In the genomic region with DNA sequence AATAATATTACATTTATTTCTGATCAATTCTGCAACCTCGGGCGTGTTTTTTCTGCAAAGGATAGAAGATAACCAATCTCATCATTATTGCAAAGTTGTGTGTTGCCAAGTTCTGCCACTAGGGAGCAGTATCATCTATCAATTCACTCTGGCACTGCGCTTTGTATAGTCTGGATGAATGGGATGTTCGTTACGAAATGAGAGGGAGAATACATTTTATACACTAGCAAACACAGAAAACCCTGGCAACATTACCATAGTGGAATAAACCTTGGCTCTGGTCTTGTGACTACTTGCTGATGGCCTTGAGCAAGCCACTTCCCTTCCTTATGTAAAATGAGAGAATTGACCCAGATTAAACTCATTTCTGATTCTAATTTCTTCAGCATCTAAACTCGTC, we compare ENCODE assay signal across 8 cellular contexts.
A peak's percentile ranks its signal among the peaks of the same experiment; 100 is the strongest.
DNase-seq lines count a peak whose midpoint lies in the region; ATAC-seq and TF ChIP-seq lines count a peak whose summit lies in the region.

No MANE protein-coding gene starts in this region.

- no peaks in the 10 kb centered on the region for H3K9me3 Mint-ChIP-seq in CD8-positive, alpha-beta T cell
- no peaks in the 10 kb centered on the region for H3K9me3 Mint-ChIP-seq in neural crest cell

- H3K4me1 ChIP-seq in CD8-positive, alpha-beta T cell (ENCODE audit: insufficient read depth, low read length), result no peaks in the 10 kb centered on the region

- H3K4me3 Mint-ChIP-seq in CD8-positive, alpha-beta T cell, result no peak overlapping the region
- H3K4me3 Mint-ChIP-seq in neural crest cell, result no peak overlapping the region

- H3K36me3 Mint-ChIP-seq in CD8-positive, alpha-beta T cell, result no peaks in the 10 kb centered on the region
- no peaks in the 10 kb centered on the region for H3K36me3 Mint-ChIP-seq in neural crest cell (ENCODE audit: low read depth)

- no peak overlapping the region for H3K27ac ChIP-seq in CD8-positive, alpha-beta T cell (ENCODE audit: low read depth, low read length)

- peak; percentile 92 for TF ChIP-seq CTCF in CD8-positive, alpha-beta T cell (IDR thresholded peaks at IDR 0.05)
- TF ChIP-seq CTCF in fibroblast of pulmonary artery (IDR thresholded peaks at IDR 0.05; ENCODE audit: low read length, missing control alignments), result peak; percentile 91
- peak; percentile 90 for TF ChIP-seq CTCF in neural crest cell (conservative IDR thresholded peaks at IDR 0.05)

- peak in 6 of 7 experiments; percentile 7 to 43 (median 23) for DNase-seq in CD8-positive, alpha-beta T cell
- DNase-seq in NCI-H774 (lab: John Stamatoyannopoulos, UW) (peak; percentile 63), fibroblast of pulmonary artery (ENCODE audit: low read depth) (peak; percentile 86), neural crest cell (ENCODE audit: low read depth, low spot score) (peak; percentile 80)
- DNase-seq in activated CD8-positive, alpha-beta memory T cell treated with anti-CD3 and anti-CD28 coated beads, Interleukin-2, amount 50 U/mL, for 48 hours, result peak; percentile 62

- no peak overlapping the region for H3K4me3 ChIP-seq in CD8-positive, alpha-beta T cell (ENCODE audit: low read depth, low read length)
- no peak overlapping the region for H3K4me3 ChIP-seq in fibroblast of pulmonary artery (replicated peaks; ENCODE audit: low read depth, low read length)

- POLR2A ChIA-PET in CD8-positive, alpha-beta T cell (lab: Charles Lee), result no interaction called here

- no peaks in the 10 kb centered on the region for H3K27me3 ChIP-seq in CD8-positive, alpha-beta T cell (ENCODE audit: insufficient read depth, low read length)

- peak; percentile 51 for ATAC-seq in CD8-positive, alpha-beta T cell
- ATAC-seq in GM19397 (IDR thresholded peaks at IDR 0.05; ENCODE audit: unreplicated experiment), result peak; percentile 64
- ATAC-seq in HG03521 (IDR thresholded peaks at IDR 0.05; ENCODE audit: unreplicated experiment), result peak; percentile 59
- no peak for ATAC-seq in HG03095 (IDR thresholded peaks at IDR 0.05; ENCODE audit: unreplicated experiment)

- H3K9me3 ChIP-seq in CD8-positive, alpha-beta T cell (ENCODE audit: low read length), result no peaks in the 10 kb centered on the region

- peaks cover 14% of the 10 kb centered on the region for H3K27me3 Mint-ChIP-seq in CD8-positive, alpha-beta T cell (ENCODE audit: low read depth)
- peaks cover 6% of the 10 kb centered on the region for H3K27me3 Mint-ChIP-seq in neural crest cell (ENCODE audit: low read depth)

- CTCF ChIA-PET in CD8-positive, alpha-beta T cell (lab: Charles Lee), result interaction anchor here (0.7 to 1.9 kb wide), 9 partner anchors 9 to 869 kb away, joined by 3 to 6 read pairs (median 4); no protein-coding TSS in a partner anchor

- H3K4me1 Mint-ChIP-seq in CD8-positive, alpha-beta T cell (ENCODE audit: low read depth), result peaks cover 2% of the 10 kb centered on the region
- H3K4me1 Mint-ChIP-seq in neural crest cell, result peaks cover 6% of the 10 kb centered on the region

- no peak overlapping the region for H3K27ac Mint-ChIP-seq in CD8-positive, alpha-beta T cell
- H3K27ac Mint-ChIP-seq in neural crest cell (ENCODE audit: unreplicated experiment), result no peak overlapping the region

- intact Hi-C loops in CD8-positive, alpha-beta T cell (cut with DNase I, micrococcal nuclease), result loop anchor here (2.0 to 10.0 kb wide), 2 partner anchors 870 to 1170 kb away; no protein-coding TSS in a partner anchor

- no peaks in the 10 kb centered on the region for H3K36me3 ChIP-seq in CD8-positive, alpha-beta T cell (ENCODE audit: insufficient read depth, low read length)

Comparison
In these comparisons a context has a peak if more than half of its experiments do, and no peak if none do; other contexts are left out.
1. DNase-seq: peak in every context shown above with its lines; median percentile 86 in fibroblast of pulmonary artery; 80 in neural crest cell; 63 in NCI-H774; 62 in activated CD8-positive, alpha-beta memory T cell treated with anti-CD3 and anti-CD28 coated beads, Interleukin-2, amount 50 U/mL, for 48 hours; 23 in CD8-positive, alpha-beta T cell.